Comparison of ENCODE assay signal across 8 cellular contexts in genomic region chr6:90285611-90286381, GRCh38. TPM values are rescaled to one million over a fixed set of nuclear protein-coding genes. Genes with fewer than 3 reads are reported as not detected.
DNase-seq lines count a peak whose midpoint lies in the region; TF ChIP-seq lines count a peak whose summit lies in the region.

No MANE protein-coding gene starts in this region.

- peak; percentile 92 for DNase-seq in GM12865 (ENCODE audit: low read depth)
- DNase-seq in H7 = peak; percentile 37
- peak in 4 of 5 donors; percentile 26 to 70 (median 36) for DNase-seq in T-helper 1 cell
- DNase-seq in mammary epithelial cell = peak; percentile 92
- DNase-seq in iris pigment epithelial cell (ENCODE audit: low read depth) = peak; percentile 95
- no peak for DNase-seq in GM19238 (ENCODE audit: insufficient read length, low spot score)

- no peak for TF ChIP-seq CTCF in GM12865 (IDR thresholded peaks at IDR 0.05; ENCODE audit: insufficient read depth, low read depth, low read length, missing control alignments)
- no peak for TF ChIP-seq CTCF in KMS-11 (conservative IDR thresholded peaks at IDR 0.05; ENCODE audit: low read depth, low read length)
- no peak for TF ChIP-seq CTCF in mammary epithelial cell (conservative IDR thresholded peaks at IDR 0.05 in 1 of 2, IDR thresholded peaks at IDR 0.05 in 1 of 2; ENCODE audit: extremely low read depth in 1 of 2, insufficient read depth in 1 of 2, low read depth in 1 of 2, low read length in 2 of 2)

- H3K36me3 ChIP-seq in H7 (replicated peaks; ENCODE audit: control insufficient read depth, insufficient read depth, low read length) = no peaks in the 10 kb centered on the region
- H3K36me3 ChIP-seq in KMS-11 (ENCODE audit: insufficient read depth) = no peaks in the 10 kb centered on the region
- H3K36me3 ChIP-seq in mammary epithelial cell (ENCODE audit: insufficient read depth, low read length) = no peaks in the 10 kb centered on the region

- no peaks in the 10 kb centered on the region for H3K9me3 ChIP-seq in mammary epithelial cell (replicated peaks; ENCODE audit: insufficient read depth, low read length)

- H3K4me3 ChIP-seq in GM12865 (ENCODE audit: low read depth, low read length) = peak overlapping the region; percentile 31
- no peak overlapping the region for H3K4me3 ChIP-seq in H7 (ENCODE audit: insufficient read depth, low read depth, low read length)
- H3K4me3 ChIP-seq in KMS-11 (IDR thresholded peaks at IDR 0.05; ENCODE audit: insufficient read depth, low read depth, low read length) = no peak overlapping the region
- no peak overlapping the region for H3K4me3 ChIP-seq in mammary epithelial cell (replicated peaks in 1 of 3; ENCODE audit: insufficient read depth in 1 of 3, low read depth in 2 of 3, low read length in 3 of 3)
- peak overlapping the region in 1 of 7 experiments; percentile 20 for H3K4me3 ChIP-seq in skin epidermis

- H4K20me1 ChIP-seq in KMS-11 (ENCODE audit: insufficient read depth) (no peaks in the 10 kb centered on the region), mammary epithelial cell (ENCODE audit: insufficient read depth, low read length) (no peaks in the 10 kb centered on the region)

- no TSS peak for BruUV-seq in mammary epithelial cell (replicated peaks; lab: Mats Ljungman, UMichigan)

- dilution Hi-C loops in mammary epithelial cell (cut with HindIII; ENCODE audit: low sequenced_read_pairs) = loop anchor here (25.0 kb wide), 2 partner anchors 98 to 323 kb away; no protein-coding TSS in a partner anchor

- H3K27ac ChIP-seq in KMS-11 (peak overlapping the region; percentile 96), mammary epithelial cell (ENCODE audit: insufficient read depth, low read depth, low read length) (peak overlapping the region; percentile 90), skin epidermis (peak overlapping the region in 11 of 21 experiments; percentile 21 to 73 (median 41))

- CTCF ChIA-PET in mammary epithelial cell (lab: Charles Lee; ENCODE audit: low non-redundant PET) = interaction anchor here (0.5 to 0.7 kb wide), 3 partner anchors 16 to 354 kb away, joined by 3 to 5 read pairs (median 4); no protein-coding TSS in a partner anchor

- H3K4me2 ChIP-seq in KMS-11 = peak overlapping the region; percentile 91
- peak overlapping the region; percentile 73 for H3K4me2 ChIP-seq in mammary epithelial cell (ENCODE audit: insufficient read depth, low read depth, low read length)

- WGBS in mammary epithelial cell (ENCODE audit: low coverage, missing lambda C conversion rate) = 30% methylated on average over 9 of the region's 9 CpGs

- H3K79me2 ChIP-seq in KMS-11 (ENCODE audit: insufficient read depth, low read depth) = peaks cover 15% of the 10 kb centered on the region; the same call in 1 of the 2 replicates
- H3K79me2 ChIP-seq in mammary epithelial cell (ENCODE audit: insufficient read depth, low read length) = no peaks in the 10 kb centered on the region

- no peak overlapping the region for H2AFZ ChIP-seq in KMS-11 (ENCODE audit: low read depth)
- no peak overlapping the region for H2AFZ ChIP-seq in mammary epithelial cell (ENCODE audit: low read depth, low read length)

- H3K9ac ChIP-seq in KMS-11 (peak overlapping the region; percentile 77), mammary epithelial cell (ENCODE audit: insufficient read depth, low read length) (peak overlapping the region; percentile 84)

- intact Hi-C loops in mammary epithelial cell (cut with micrococcal nuclease) = loop anchor here (1.0 to 2.0 kb wide), 4 partner anchors 35 to 345 kb away; no protein-coding TSS in a partner anchor

- in situ Hi-C loops in mammary epithelial cell (cut with MboI; ENCODE audit: low sequenced_read_pairs in 2 of 2) = loop anchor here (5.0 to 25.0 kb wide), 3 partner anchors 71 to 298 kb away; no protein-coding TSS in a partner anchor

- H3K4me1 ChIP-seq in KMS-11 (ENCODE audit: low read depth, poor library complexity, severe bottlenecking) (peaks cover 55% of the 10 kb centered on the region), mammary epithelial cell (ENCODE audit: insufficient read depth, low read length) (peaks cover 24% of the 10 kb centered on the region)

- H3K27me3 ChIP-seq in H7 (ENCODE audit: control insufficient read depth, insufficient read depth, low read length) = no peaks in the 10 kb centered on the region; the same call in 1 of the 2 replicates
- H3K27me3 ChIP-seq in KMS-11 (ENCODE audit: insufficient read depth, low read depth) = no peaks in the 10 kb centered on the region
- H3K27me3 ChIP-seq in mammary epithelial cell (ENCODE audit: insufficient read depth, low read length) = no peaks in the 10 kb centered on the region

RNA-seq across cellular contexts. Expression of gene BACH2, which starts 10.8 kb away (rescaled TPM):
- total RNA-seq in H7 (2014; rRNA removed; shearing (Covaris generic)) = 2.3 and 2.5 TPM in 2 replicates
- 1 to 10 TPM; 3.6 to 4.5 TPM for total RNA-seq in mammary epithelial cell
- polyA plus RNA-seq in mammary epithelial cell = 0.52 TPM
- 0.57 TPM for polyA minus RNA-seq in mammary epithelial cell

Comparison
In these comparisons a context has a peak if more than half of its experiments do, and no peak if none do; other contexts are left out.
1. H3K27ac ChIP-seq: peak in every context shown above with its lines; median percentile 96 in KMS-11; 90 in mammary epithelial cell; 41 in skin epidermis.